ENCODE assay signal across 12 cellular contexts in the genomic region with DNA sequence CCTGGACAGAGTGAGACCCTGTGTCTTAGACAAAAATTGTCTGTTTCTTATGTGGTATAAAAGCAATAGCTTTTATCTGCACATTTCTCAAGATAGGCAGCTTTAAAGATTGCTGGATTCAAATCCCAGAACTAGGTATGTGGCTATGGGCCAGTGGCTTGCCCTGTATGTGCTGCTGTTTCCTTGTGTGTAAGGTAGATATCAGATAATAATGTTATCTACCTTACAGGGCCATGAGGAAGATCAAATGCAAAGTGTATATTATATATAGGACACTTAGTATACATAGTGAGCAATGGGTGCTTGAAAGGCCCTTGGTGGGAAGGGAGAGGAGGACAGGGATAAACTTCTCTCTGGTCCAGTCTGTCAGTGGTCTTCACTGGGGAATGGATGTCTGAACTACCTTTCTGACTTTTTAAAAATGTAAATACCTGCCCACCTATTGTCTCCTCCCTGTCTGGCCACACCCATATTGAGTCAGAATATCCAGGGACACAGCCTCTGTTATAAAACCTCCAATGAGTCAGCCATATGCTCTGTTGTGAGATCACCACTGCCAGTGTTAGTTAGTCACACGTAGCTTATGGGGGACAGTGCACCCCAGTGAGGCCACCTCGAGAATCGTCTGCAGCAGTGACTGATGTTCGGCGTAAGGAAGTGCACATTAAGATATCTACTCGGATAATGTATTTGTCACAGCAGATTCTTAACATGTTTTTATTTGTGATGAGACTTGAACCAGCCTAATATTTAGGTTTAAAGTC.
A peak's percentile ranks its signal among the peaks of the same experiment; 100 is the strongest.
DNase-seq lines count a peak whose midpoint lies in the region; ATAC-seq, FAIRE-seq and TF ChIP-seq lines count a peak whose summit lies in the region.
"Had no signal": no experiment of that assay in that cellular context is flagged by ENCODE, and none has a peak within 500 bp of the region (broad histone marks: within the 10 kb centered on the region; RNA-seq: fewer than 3 reads in every experiment).

No MANE protein-coding gene starts in this region.

- H4K91ac ChIP-seq in IMR-90 (ENCODE audit: insufficient read depth, low read depth, low read length), result no peak overlapping the region

- H3K79me2 ChIP-seq in mesendoderm (ENCODE audit: control insufficient read depth, insufficient read depth, low read length), result no peaks in the 10 kb centered on the region

- H2AK5ac ChIP-seq in IMR-90 (ENCODE audit: low read depth, low read length) (no peak overlapping the region), mesendoderm (ENCODE audit: low read length) (no peak overlapping the region)

- peaks cover 12% of the 10 kb centered on the region for H3K4me1 ChIP-seq in IMR-90 (ENCODE audit: control insufficient read depth, insufficient read depth, low read length)
- H3K4me1 ChIP-seq in mesendoderm (ENCODE audit: control insufficient read depth, low read depth, low read length), result no peaks in the 10 kb centered on the region
- peaks cover 8% of the 10 kb centered on the region for H3K4me1 ChIP-seq in endodermal cell (ENCODE audit: control insufficient read depth, insufficient read depth, low read length)

- H3K79me1 ChIP-seq in IMR-90 (ENCODE audit: low read depth in 1 of 2, low read length in 2 of 2) (peaks cover 7 to 18% of the 10 kb centered on the region in 2 experiments; a peak in 3 of 4 replicates), mesendoderm (ENCODE audit: low read length) (no peaks in the 10 kb centered on the region)

- no peak overlapping the region for H3K14ac ChIP-seq in IMR-90 (replicated peaks; ENCODE audit: low read depth, low read length)

- H3K27me3 Mint-ChIP-seq in endodermal cell (ENCODE audit: insufficient read depth), result no peaks in the 10 kb centered on the region

- no peak for TF ChIP-seq POLR2A in IMR-90 (IDR thresholded peaks at IDR 0.05; ENCODE audit: low read depth, low read length)
- TF ChIP-seq POLR2A in GM12891 (IDR thresholded peaks at IDR 0.05; ENCODE audit: low read depth, low read length), result no peak

- in situ Hi-C loops in IMR-90 (cut with MboI; ENCODE audit: low sequenced_read_pairs), result no loop called here

- no peaks in the 10 kb centered on the region for H3K9me3 Mint-ChIP-seq in endodermal cell

- no peak overlapping the region for H3K4me3 Mint-ChIP-seq in endodermal cell

- TF ChIP-seq CTCF in IMR-90 (conservative IDR thresholded peaks at IDR 0.05; ENCODE audit: low read depth, low read length) (0 out of 2 replicates have a peak, but pooled peaks have one; percentile 2), bronchial epithelial cell (IDR thresholded peaks at IDR 0.05; ENCODE audit: insufficient read depth, low read length, severe bottlenecking) (peak; percentile 27), endodermal cell (conservative IDR thresholded peaks at IDR 0.05) (no peak)

- no peaks in the 10 kb centered on the region for H4K20me1 ChIP-seq in IMR-90 (ENCODE audit: insufficient read depth, low read length)

- POLR2A ChIA-PET in IMR-90 (lab: Charles Lee; ENCODE audit: unreplicated experiment), result no interaction called here

- H4K8ac ChIP-seq in IMR-90 (ENCODE audit: low read depth in 2 of 2, low read length in 2 of 2) (no peak overlapping the region), mesendoderm (ENCODE audit: low read depth, low read length) (no peak overlapping the region)

- H3K4me2 ChIP-seq in IMR-90 (ENCODE audit: low read depth, low read length), result no peak overlapping the region
- no peak overlapping the region for H3K4me2 ChIP-seq in mesendoderm (ENCODE audit: low read length)

- no peaks in the 10 kb centered on the region for H3K9me3 ChIP-seq in IMR-90 (ENCODE audit: control insufficient read depth, insufficient read depth, low read length)
- H3K9me3 ChIP-seq in endodermal cell (ENCODE audit: control insufficient read depth, low read length), result no peaks in the 10 kb centered on the region

- no peak overlapping the region for H2BK15ac ChIP-seq in IMR-90 (ENCODE audit: low read depth, low read length)
- H2BK15ac ChIP-seq in mesendoderm (replicated peaks; ENCODE audit: low read depth), result no peak overlapping the region

- WGBS in IMR-90 (ENCODE audit: extremely low coverage in 2 of 2, insufficient read length in 1 of 2), 2 experiments, result no CpG with 5 or more reads among the region's 6 CpGs
- WGBS in mesendoderm (ENCODE audit: extremely low coverage, insufficient coverage, low lambda C conversion rate), result no CpG with 5 or more reads among the region's 6 CpGs
- 92 to 100% methylated on average over 6 of the region's 6 CpGs for WGBS in endodermal cell (ENCODE audit: insufficient coverage in 1 of 2, insufficient read length in 1 of 2), 2 experiments

- H3K27ac ChIP-seq in IMR-90 (ENCODE audit: insufficient read depth, low read length) (no peak overlapping the region), mesendoderm (ENCODE audit: low read depth, low read length) (no peak overlapping the region), endodermal cell (ENCODE audit: low read depth, low read length) (no peak overlapping the region)

- H3K4me1 Mint-ChIP-seq in endodermal cell, result peaks cover 22% of the 10 kb centered on the region

- ATAC-seq in IMR-90 (ENCODE audit: low read depth) (no peak; the same call in 1 of the 2 replicates), HG02938 (IDR thresholded peaks at IDR 0.05; ENCODE audit: unreplicated experiment) (no peak)

- no peak overlapping the region; the same call in 1 of the 2 replicates for H4K5ac ChIP-seq in IMR-90 (ENCODE audit: low read depth, low read length)
- H4K5ac ChIP-seq in mesendoderm (ENCODE audit: low read length), result no peak overlapping the region

- no peak overlapping the region for H3K23ac ChIP-seq in IMR-90 (ENCODE audit: low read depth, low read length)
- H3K23ac ChIP-seq in mesendoderm (ENCODE audit: low read length), result no peak overlapping the region

- H2BK5ac ChIP-seq in IMR-90 (ENCODE audit: low read depth, low read length, poor library complexity, severe bottlenecking) (no peak overlapping the region), mesendoderm (ENCODE audit: low read length) (no peak overlapping the region)

- H3K36me3 Mint-ChIP-seq in endodermal cell (ENCODE audit: low read depth), result peaks cover 9% of the 10 kb centered on the region

- H3K9ac ChIP-seq in IMR-90 (ENCODE audit: low read depth, low read length) (no peak overlapping the region), mesendoderm (ENCODE audit: low read length) (no peak overlapping the region), endodermal cell (ENCODE audit: extremely low read depth, low read length, poor library complexity, severe bottlenecking) (no peak overlapping the region)

- no peak overlapping the region for H3K27ac Mint-ChIP-seq in endodermal cell

- peaks cover 16% of the 10 kb centered on the region for H3K9me1 ChIP-seq in IMR-90 (ENCODE audit: insufficient read depth, low read length)

- CTCF ChIA-PET in IMR-90 (lab: Yijun Ruan, JAX), result interaction anchor here (0.6 kb wide), 1 partner anchor 245 kb away, joined by 4 read pairs; no protein-coding TSS in a partner anchor

- H2BK120ac ChIP-seq in IMR-90 (ENCODE audit: low read depth, low read length), result no peak overlapping the region
- no peak overlapping the region for H2BK120ac ChIP-seq in mesendoderm (ENCODE audit: low read depth, low read length)

- H3K36me3 ChIP-seq in IMR-90 (ENCODE audit: control insufficient read depth, insufficient read depth, low read length) (no peaks in the 10 kb centered on the region), bronchial epithelial cell (ENCODE audit: control insufficient read depth, insufficient read depth, low read length) (peaks cover 2% of the 10 kb centered on the region), mesendoderm (ENCODE audit: control insufficient read depth, insufficient read depth, low read length) (no peaks in the 10 kb centered on the region), endodermal cell (ENCODE audit: control insufficient read depth, insufficient read depth, low read length) (peaks cover 38% of the 10 kb centered on the region)

- DNase-seq in DMS53 treated with DMSO at 0.1 percent for 48 hours (lab: John Stamatoyannopoulos, UW; ENCODE audit: unreplicated experiment) (peak; percentile 51), IMR-90 (peak; percentile 74), bronchial epithelial cell (ENCODE audit: low read depth) (peak; percentile 98), mesendoderm (peak; percentile 19), endodermal cell (no peak), GM12891 (ENCODE audit: insufficient read length, low spot score) (no peak), NCI-H146 treated with DMSO at 0.1 percent for 48 hours (lab: John Stamatoyannopoulos, UW; ENCODE audit: unreplicated experiment) (no peak)
- DNase-seq: occipital lobe, OCI-M1 had no signal

- dilution Hi-C loops in IMR-90 (cut with HindIII; ENCODE audit: low sequenced_read_pairs, unreplicated experiment), result no loop called here

- peak; percentile 27; the same call in 1 of the 2 replicates for TF ChIP-seq RAD21 in IMR-90 (IDR thresholded peaks at IDR 0.05; ENCODE audit: low read length)

- H3K18ac ChIP-seq in IMR-90 (ENCODE audit: low read depth, low read length) (no peak overlapping the region), mesendoderm (ENCODE audit: low read length) (no peak overlapping the region)

- H2AFZ ChIP-seq in IMR-90 (replicated peaks; ENCODE audit: low read length, poor library complexity), result no peak overlapping the region

- H2AK9ac ChIP-seq in IMR-90 (replicated peaks; ENCODE audit: low read depth, low read length, poor library complexity), result no peak overlapping the region

- BruUV-seq in IMR-90 (replicated peaks; lab: Mats Ljungman, UMichigan), result no TSS peak

- peak; percentile 28 for FAIRE-seq in bronchial epithelial cell (lab: Jason Lieb, UNC)
- FAIRE-seq in GM12891 (lab: Jason Lieb, UNC), result no peak
- FAIRE-seq: colon, GM19239 had no signal

- H3K27me3 ChIP-seq in IMR-90 (ENCODE audit: control insufficient read depth, insufficient read depth, low read length), result no peaks in the 10 kb centered on the region
- H3K27me3 ChIP-seq in bronchial epithelial cell (ENCODE audit: control insufficient read depth, insufficient read depth, low read length), result no peaks in the 10 kb centered on the region
- no peaks in the 10 kb centered on the region for H3K27me3 ChIP-seq in mesendoderm (ENCODE audit: insufficient read depth, low read length, poor library complexity)
- no peaks in the 10 kb centered on the region for H3K27me3 ChIP-seq in endodermal cell (ENCODE audit: control insufficient read depth, insufficient read depth, low read length, poor library complexity, severe bottlenecking)

- H3K4ac ChIP-seq in IMR-90 (ENCODE audit: low read depth, low read length) (peak overlapping the region; percentile 6; the same call in 1 of the 2 replicates), mesendoderm (ENCODE audit: low read depth, low read length) (no peak overlapping the region)

- H3K4me3 ChIP-seq in IMR-90 (ENCODE audit: insufficient read depth, low read depth, low read length), result no peak overlapping the region
- H3K4me3 ChIP-seq in bronchial epithelial cell (ENCODE audit: low read depth, low read length), result no peak overlapping the region
- no peak overlapping the region for H3K4me3 ChIP-seq in mesendoderm (ENCODE audit: low read length)
- no peak overlapping the region for H3K4me3 ChIP-seq in endodermal cell (ENCODE audit: low read length)

- H2BK20ac ChIP-seq in IMR-90 (ENCODE audit: low read depth, low read length), result 0 out of 2 replicates have a peak overlapping the region, but pooled peaks have one; percentile 8

- H3K56ac ChIP-seq in IMR-90 (ENCODE audit: extremely low read depth, insufficient read depth, low read length), result no peak overlapping the region
- H3K56ac ChIP-seq in mesendoderm (ENCODE audit: low read length), result no peak overlapping the region

- intact Hi-C loops in IMR-90 (cut with micrococcal nuclease), result no loop called here

Comparison
In these comparisons a context has a peak if more than half of its experiments do, and no peak if none do; other contexts are left out.
1. DNase-seq: peak in DMS53 treated with DMSO at 0.1 percent for 48 hours (single experiment), IMR-90 (single experiment), bronchial epithelial cell (single experiment) and mesendoderm (single experiment); none in endodermal cell (single experiment), GM12891 (single experiment) and NCI-H146 treated with DMSO at 0.1 percent for 48 hours (single experiment).